Comparison of ENCODE assay signal across 23 cellular contexts in genomic region chr7:759569-759968, GRCh38.
"Had no signal": no experiment of that assay in that cellular context is flagged by ENCODE, and none has a peak within 500 bp of the region (broad histone marks: within the 10 kb centered on the region; RNA-seq: fewer than 3 reads in every experiment).

No MANE protein-coding gene starts in this region.

- H3K4me1 Mint-ChIP-seq: immature natural killer cell; natural killer cell; stimulated activated naive B cell treated with anti-CD40 and anti-IgM and Interleukin-4, amounts not matched to agents 10 μg/mL and 1 μg/mL and 100 μg/mL, for 72 hours had no signal

- DNase-seq: caudate nucleus; cortex of kidney; effector memory CD8-positive, alpha-beta T cell; esophagus squamous epithelium; foreskin fibroblast; glutamatergic neuron; immature natural killer cell; left cardiac atrium; left ventricle myocardium superior; natural killer cell; occipital lobe; stimulated activated CD4-positive, alpha-beta T cell treated with anti-CD3 and anti-CD28 coated beads, Interleukin-15, amount 100 ng/mL, for 24 hours; stimulated activated CD4-positive, alpha-beta T cell treated with anti-CD3 and anti-CD28 coated beads, Interleukin-1b, Interleukin-23, amount 100 ng/mL, for 48 hours; stimulated activated CD4-positive, alpha-beta T cell treated with anti-CD3 and anti-CD28 coated beads, Interleukin-4, amount 100 ng/mL, for 24 hours; stimulated activated naive B cell treated with anti-CD40 and anti-IgM and Interleukin-4, amounts not matched to agents 10 μg/mL and 1 μg/mL and 100 μg/mL, for 72 hours; stomach; substantia nigra; transverse colon had no signal

- H3K9me3 Mint-ChIP-seq: effector memory CD8-positive, alpha-beta T cell; immature natural killer cell; natural killer cell; stimulated activated naive B cell treated with anti-CD40 and anti-IgM and Interleukin-4, amounts not matched to agents 10 μg/mL and 1 μg/mL and 100 μg/mL, for 72 hours had no signal

- H3K36me3 Mint-ChIP-seq: natural killer cell had no signal

- H3K4me3 Mint-ChIP-seq: effector memory CD8-positive, alpha-beta T cell; immature natural killer cell; natural killer cell; stimulated activated naive B cell treated with anti-CD40 and anti-IgM and Interleukin-4, amounts not matched to agents 10 μg/mL and 1 μg/mL and 100 μg/mL, for 72 hours had no signal

- H3K27ac ChIP-seq: esophagus squamous epithelium, gastroesophageal sphincter, parathyroid adenoma, prostate gland, right lobe of liver, thoracic aorta, transverse colon had no signal

- H3K4me3 ChIP-seq: esophagus squamous epithelium, gastroesophageal sphincter, prostate gland, right lobe of liver, stomach, thoracic aorta, transverse colon had no signal

- H3K9ac ChIP-seq: parathyroid adenoma had no signal

- H3K27ac Mint-ChIP-seq: effector memory CD8-positive, alpha-beta T cell; immature natural killer cell; natural killer cell; stimulated activated naive B cell treated with anti-CD40 and anti-IgM and Interleukin-4, amounts not matched to agents 10 μg/mL and 1 μg/mL and 100 μg/mL, for 72 hours had no signal

- H3K9me3 ChIP-seq: esophagus squamous epithelium, gastroesophageal sphincter, prostate gland, right lobe of liver, stomach, thoracic aorta, transverse colon had no signal

- H2AFZ ChIP-seq: parathyroid adenoma had no signal

- H3K27me3 ChIP-seq: esophagus squamous epithelium, gastroesophageal sphincter, right lobe of liver, stomach, transverse colon had no signal

- H3K4me1 ChIP-seq: esophagus squamous epithelium, parathyroid adenoma, prostate gland, right lobe of liver, transverse colon had no signal

- H3K27me3 Mint-ChIP-seq: effector memory CD8-positive, alpha-beta T cell; stimulated activated naive B cell treated with anti-CD40 and anti-IgM and Interleukin-4, amounts not matched to agents 10 μg/mL and 1 μg/mL and 100 μg/mL, for 72 hours had no signal

- ATAC-seq: effector memory CD8-positive, alpha-beta T cell; gastroesophageal sphincter; left cardiac atrium; left ventricle myocardium superior; natural killer cell; right lobe of liver; stimulated activated naive B cell treated with anti-CD40 and anti-IgM and Interleukin-4, amounts not matched to agents 10 μg/mL and 1 μg/mL and 100 μg/mL, for 72 hours had no signal
